Comparison of ENCODE assay signal across 8 cellular contexts in genomic region chr1:113928950-113929749, GRCh38. TPM values are rescaled to one million over a fixed set of nuclear protein-coding genes. Genes with fewer than 3 reads are reported as not detected.
DNase-seq lines count a peak whose midpoint lies in the region; ATAC-seq and TF ChIP-seq lines count a peak whose summit lies in the region.

TSS of gene HIPK1 (plus strand) at chr1:113929324.

- peaks cover 10% of the 10 kb centered on the region for H3K79me2 ChIP-seq in parathyroid adenoma

- TF ChIP-seq CTCF in GM12865 (IDR thresholded peaks at IDR 0.05; ENCODE audit: insufficient read depth, low read depth, low read length, missing control alignments) = no peak
- no peak for TF ChIP-seq CTCF in parathyroid adenoma (IDR thresholded peaks at IDR 0.05)
- peak in 1 of 2 experiments; percentile 51 for TF ChIP-seq CTCF in tibial artery (IDR thresholded peaks at IDR 0.05)

- H3K4me3 ChIP-seq in GM12865 (ENCODE audit: low read depth, low read length) = peak within 1 kb of the TSS; percentile 79
- H3K4me3 ChIP-seq in parathyroid adenoma (ENCODE audit: low read depth, low read length) = peak within 1 kb of the TSS; percentile 86
- peak within 1 kb of the TSS; percentile 79 to 97 for H3K4me3 ChIP-seq in tibial artery

- no peaks in the 10 kb centered on the region for H3K36me3 ChIP-seq in parathyroid adenoma (ENCODE audit: control insufficient read depth, insufficient read depth, low read length)
- H3K36me3 ChIP-seq in tibial artery = no peaks in the 10 kb centered on the region

- H3K9ac ChIP-seq in parathyroid adenoma = peak within 1 kb of the TSS; percentile 76

- ATAC-seq in HG02678 (IDR thresholded peaks at IDR 0.05; ENCODE audit: unreplicated experiment) (peak; percentile 64), Right ventricle myocardium inferior (peak; percentile 93)

- H3K4me1 ChIP-seq in parathyroid adenoma (peaks cover 6% of the 10 kb centered on the region), tibial artery (peaks cover 0 to 50% (median 27%) of the 10 kb centered on the region in 4 donors)

- peak within 1 kb of the TSS; percentile 97 for H3K4me2 ChIP-seq in parathyroid adenoma (ENCODE audit: low read length)

- DNase-seq in GM12865 (ENCODE audit: low read depth) (peak; percentile 93), NCI-H128 (lab: John Stamatoyannopoulos, UW; ENCODE audit: unreplicated experiment) (peak; percentile 72), SW 1271 (lab: John Stamatoyannopoulos, UW) (peak; percentile 83 to 93), Right ventricle myocardium inferior (ENCODE audit: missing footprints) (peak; percentile 98), tibial artery (peak; percentile 93 to 96)
- DNase-seq in activated naive CD8-positive, alpha-beta T cell treated with anti-CD3 and anti-CD28 coated beads, Interleukin-2, amount 50 U/mL, for 16 hours (ENCODE audit: low read depth, low spot score) = peak; percentile 89

- H3K9me3 ChIP-seq in parathyroid adenoma (ENCODE audit: control insufficient read depth, low read length) = no peaks in the 10 kb centered on the region
- H3K9me3 ChIP-seq in tibial artery = no peaks in the 10 kb centered on the region

- H2AFZ ChIP-seq in parathyroid adenoma = peak within 1 kb of the TSS; percentile 93

- peak within 1 kb of the TSS; percentile 92 for H3K27ac ChIP-seq in parathyroid adenoma
- peak within 1 kb of the TSS; percentile 98 for H3K27ac ChIP-seq in tibial artery

- no peaks in the 10 kb centered on the region for H3K27me3 ChIP-seq in parathyroid adenoma (ENCODE audit: control insufficient read depth, insufficient read depth, low read length)
- H3K27me3 ChIP-seq in tibial artery = no peaks in the 10 kb centered on the region

- intact Hi-C loops in Right ventricle myocardium inferior (cut with DNase I) (loop anchor here (1.0 to 2.0 kb wide), 3 partner anchors 16 to 117 kb away; partner anchors contain the start of genes DCLRE1B and RSBN1), tibial artery (cut with DNase I; ENCODE audit: low total_unique reads) (loop anchor here (1.0 kb wide), 1 partner anchor 24 kb away; the partner anchor contains the start of gene DCLRE1B)

RNA-seq across cellular contexts. Expression of gene HIPK1, which starts in this region (rescaled TPM):
- total RNA-seq in Right ventricle myocardium inferior = 50.3 TPM

Comparison
In these comparisons a context has a peak if more than half of its experiments do, and no peak if none do; other contexts are left out.
1. Peak in every context shown above with its lines: DNase-seq, ATAC-seq, H3K4me3 ChIP-seq and H3K27ac ChIP-seq.